ENCODE assay signal across 11 cellular contexts in genomic region chr19:19452241-19453128, GRCh38. TPM values are rescaled to one million over a fixed set of nuclear protein-coding genes. Genes with fewer than 3 reads are reported as not detected.
DNase-seq lines count a peak whose midpoint lies in the region; ATAC-seq, FAIRE-seq and TF ChIP-seq lines count a peak whose summit lies in the region.
"Had no signal": no experiment of that assay in that cellular context is flagged by ENCODE, and none has a peak within 500 bp of the region (broad histone marks: within the 10 kb centered on the region; RNA-seq: fewer than 3 reads in every experiment).

No MANE protein-coding gene starts in this region.

- no peak for DNase-seq in HepG2 (ENCODE audit: low spot score)
- DNase-seq in GM12878 (ENCODE audit: low read depth, low spot score), result no peak
- DNase-seq in mucosa of descending colon, result peak in 2 of 3 donors; percentile 35 to 55
- no peak for DNase-seq in ureter (ENCODE audit: low spot score)
- DNase-seq in AG08396 (ENCODE audit: low spot score), result no peak
- no peak for DNase-seq in iPS-NIHi11 (ENCODE audit: low spot score)
- DNase-seq in NK-92 (lab: John Stamatoyannopoulos, UW; ENCODE audit: unreplicated experiment), result no peak
- DNase-seq: activated CD8-positive, alpha-beta memory T cell treated with anti-CD3 and anti-CD28 coated beads for 24 hours; EL; NCI-H2081 treated with DMSO at 0.1 percent for 48 hours had no signal

- CTCF ChIA-PET in HepG2 (lab: Yijun Ruan, JAX; ENCODE audit: low intra/inter-chr PET ratio, low total read pairs) (no interaction called here), GM12878 (lab: Yijun Ruan, JAX) (no interaction called here)

- WGBS in liver, result 82% methylated on average over 11 of the region's 11 CpGs
- WGBS in HepG2 (ENCODE audit: low lambda C conversion rate), result 94% methylated on average over 7 of the region's 11 CpGs
- WGBS in GM12878 (ENCODE audit: insufficient coverage, insufficient replicate concordance, low lambda C conversion rate, missing lambda C conversion rate), result 95% methylated on average over 11 of the region's 11 CpGs

- no peak overlapping the region for H2AFZ ChIP-seq in HepG2 (ENCODE audit: low read length)
- H2AFZ ChIP-seq in GM12878 (ENCODE audit: control insufficient read depth, low read depth, low read length), result no peak overlapping the region

- intact Hi-C loops in HepG2 (cut with micrococcal nuclease; ENCODE audit: unreplicated experiment) (no loop called here), GM12878 (cut with micrococcal nuclease; ENCODE audit: unreplicated experiment) (no loop called here), mucosa of descending colon (cut with DNase I, micrococcal nuclease) (no loop called here)

- TF ChIP-seq RAD21 in liver (IDR thresholded peaks at IDR 0.05), result no peak
- no peak for TF ChIP-seq RAD21 in HepG2 (CRISPR knock-in tag; IDR thresholded peaks at IDR 0.05)
- no peak for TF ChIP-seq RAD21 in GM12878 (IDR thresholded peaks at IDR 0.05; ENCODE audit: insufficient read depth, low read depth, low read length)

- H3K36me3 ChIP-seq in liver (ENCODE audit: control insufficient read depth in 4 of 4, insufficient read depth in 3 of 4, low read depth in 1 of 4, low read length in 3 of 4) (no peaks in the 10 kb centered on the region), HepG2 (replicated peaks in 1 of 2; ENCODE audit: control insufficient read depth in 1 of 2, insufficient read depth in 2 of 2, low read length in 2 of 2) (peaks cover 1 to 8% of the 10 kb centered on the region in 2 experiments; a peak in 1 of 5 replicates), GM12878 (ENCODE audit: control insufficient read depth in 2 of 2, insufficient read depth in 2 of 2, low read length in 1 of 2) (peaks cover 0 to 16% of the 10 kb centered on the region in 2 experiments; a peak in 3 of 4 replicates), mucosa of descending colon (ENCODE audit: low read depth) (no peaks in the 10 kb centered on the region)

- TF ChIP-seq CTCF in liver (IDR thresholded peaks at IDR 0.05; ENCODE audit: low read depth, low read length, missing input control) (no peak), HepG2 (CRISPR knock-in tag; IDR thresholded peaks at IDR 0.05) (no peak), GM12878 (IDR thresholded peaks at IDR 0.05 in 2 of 3, conservative IDR thresholded peaks at IDR 0.05 in 1 of 3; ENCODE audit: control insufficient read depth in 2 of 3, extremely low read depth in 1 of 3, insufficient read depth in 1 of 3, low read depth in 3 of 3, low read length in 3 of 3) (no peak), mucosa of descending colon (IDR thresholded peaks at IDR 0.05) (no peak)

- H3K79me2 ChIP-seq in HepG2 (ENCODE audit: insufficient read depth, low read length), result peaks cover 78% of the 10 kb centered on the region
- H3K79me2 ChIP-seq in GM12878 (ENCODE audit: control insufficient read depth, insufficient read depth, low read length), result peaks cover 70% of the 10 kb centered on the region

- no peak for TF ChIP-seq POLR2A in HepG2 (IDR thresholded peaks at IDR 0.05; ENCODE audit: insufficient read depth in 1 of 2, low read depth in 2 of 2, low read length in 2 of 2)
- no peak for TF ChIP-seq POLR2A in GM12878 (IDR thresholded peaks at IDR 0.05; ENCODE audit: low read depth, low read length)

- RAD21 ChIA-PET in GM12878 (lab: Charles Lee; ENCODE audit: unreplicated experiment), result interaction anchor here (0.5 kb wide), 1 partner anchor 216 kb away, joined by 3 read pairs; the partner anchor contains the start of gene ZNF101

- TF ChIP-seq EP300 in HepG2 (IDR thresholded peaks at IDR 0.05; ENCODE audit: low read depth in 2 of 2, low read length in 2 of 2) (no peak), HepG2 (CRISPR knock-in tag; IDR thresholded peaks at IDR 0.05; ENCODE audit: borderline replicate concordance) (no peak), GM12878 (IDR thresholded peaks at IDR 0.05; ENCODE audit: borderline replicate concordance in 1 of 2, control insufficient read depth in 1 of 2, low read depth in 2 of 2, low read length in 2 of 2) (no peak)

- SMC1A ChIA-PET in GM12878 (lab: Charles Lee; ENCODE audit: uncharacterized antibody, unreplicated experiment), result interaction anchor here (1.1 to 1.5 kb wide), 2 partner anchors 8 to 18 kb away, joined by 3 to 4 read pairs; no protein-coding TSS in a partner anchor

- peaks cover 4% of the 10 kb centered on the region; the same call in 1 of the 2 replicates for H4K20me1 ChIP-seq in HepG2 (ENCODE audit: insufficient read depth, low read length)
- H4K20me1 ChIP-seq in GM12878 (ENCODE audit: control insufficient read depth, insufficient read depth), result peaks cover 6% of the 10 kb centered on the region

- POLR2A ChIA-PET in HepG2 (lab: Yijun Ruan, JAX) (no interaction called here), GM12878 (lab: Charles Lee) (interaction anchor here (0.7 kb wide), 1 partner anchor 38 kb away, joined by 3 read pairs; no protein-coding TSS in a partner anchor)

- FAIRE-seq in HepG2 (lab: Jason Lieb, UNC) (no peak), GM12878 (lab: Jason Lieb, UNC) (no peak)

- H3K4me1 ChIP-seq in liver (ENCODE audit: control insufficient read depth in 4 of 4, insufficient read depth in 4 of 4, low read length in 3 of 4) (peaks cover 0 to 10% (median under 1%) of the 10 kb centered on the region in 4 donors), HepG2 (ENCODE audit: insufficient read depth, low read length) (0 out of 2 replicates have a peak, but pooled peaks cover 7% of the 10 kb centered on the region), GM12878 (ENCODE audit: control insufficient read depth, insufficient read depth, low read length) (peaks cover 22% of the 10 kb centered on the region), mucosa of descending colon (ENCODE audit: low read depth) (peaks cover 30% of the 10 kb centered on the region)

- H3K9ac ChIP-seq in liver (ENCODE audit: low read depth in 1 of 2, low read length in 2 of 2) (no peak overlapping the region), HepG2 (ENCODE audit: insufficient read depth, low read depth, low read length) (no peak overlapping the region), GM12878 (ENCODE audit: control insufficient read depth, insufficient read depth, low read length) (no peak overlapping the region)

- BruUV-seq in HepG2 (replicated peaks; lab: Mats Ljungman, UMichigan) (no TSS peak), GM12878 (replicated peaks; lab: Mats Ljungman, UMichigan) (no TSS peak)

- in situ Hi-C loops in HepG2 (cut with HindIII; ENCODE audit: extremely low pct_ligation_motif_present, low pct_unique_long_range_greater_than_20kb) (no loop called here), GM12878 (cut with MboI) (no loop called here)

- H3K4me3 ChIP-seq in liver (ENCODE audit: low read depth in 1 of 3, low read length in 3 of 3) (no peak overlapping the region), HepG2 (replicated peaks in 1 of 3; ENCODE audit: insufficient read depth in 1 of 3, low read depth in 2 of 3, low read length in 3 of 3) (no peak overlapping the region), GM12878 (no peak overlapping the region), mucosa of descending colon (no peak overlapping the region)

- ATAC-seq in HepG2 (no peak; the same call in 1 of the 3 replicates), GM12878 (no peak), mucosa of descending colon (peak; percentile 73)

- H3K27me3 ChIP-seq in liver (ENCODE audit: control insufficient read depth in 4 of 4, insufficient read depth in 4 of 4, low read length in 3 of 4), result no peaks in the 10 kb centered on the region
- H3K27me3 ChIP-seq in HepG2 (ENCODE audit: control insufficient read depth in 1 of 2, insufficient read depth in 2 of 2, low read length in 2 of 2), result no peaks in the 10 kb centered on the region
- H3K27me3 ChIP-seq in GM12878 (replicated peaks in 1 of 2; ENCODE audit: control insufficient read depth in 2 of 2, insufficient read depth in 2 of 2, low read length in 1 of 2), result no peaks in the 10 kb centered on the region

- H3K27ac ChIP-seq in liver (ENCODE audit: low read depth in 1 of 2, low read length in 2 of 2), result peak overlapping the region; percentile 21 to 52
- H3K27ac ChIP-seq in HepG2 (ENCODE audit: extremely low read length, insufficient read depth, low read length), result no peak overlapping the region
- H3K27ac ChIP-seq in GM12878 (ENCODE audit: control insufficient read depth, insufficient read depth), result peak overlapping the region; percentile 28; the same call in 1 of the 2 replicates

- no peaks in the 10 kb centered on the region for H3K9me3 ChIP-seq in liver (ENCODE audit: control insufficient read depth in 4 of 4, low read length in 3 of 4)
- no peaks in the 10 kb centered on the region for H3K9me3 ChIP-seq in HepG2 (ENCODE audit: low read length)
- H3K9me3 ChIP-seq in GM12878 (replicated peaks; ENCODE audit: control insufficient read depth, insufficient read depth, low read length), result no peaks in the 10 kb centered on the region
- H3K9me3 ChIP-seq in mucosa of descending colon, result no peaks in the 10 kb centered on the region

- H3K4me2 ChIP-seq in HepG2 (ENCODE audit: low read depth, low read length) (no peak overlapping the region), GM12878 (ENCODE audit: control insufficient read depth, insufficient read depth) (no peak overlapping the region)

RNA-seq across cellular contexts. Expression of gene GATAD2A, which starts 47.0 kb away (rescaled TPM):
- total RNA-seq in liver, result 10 to 100 TPM; 20.2 to 23.7 TPM
- 10 to 100 TPM in 1 of 2 donors, 1 to 10 TPM in 1; 7.1 to 16.1 TPM for polyA plus RNA-seq in liver
- 25.1 and 28.6 TPM in 2 replicates for total RNA-seq in HepG2 (2016; rRNA removed; fragmentation: Illumina TruSeq; extraction: Trizol)
- total RNA-seq in HepG2 (2016; cell fraction: cytosol; rRNA removed; fragmentation: Illumina TruSeq; extraction: Trizol; ENCODE audit: low read depth), result 10.8 and 13.3 TPM in 2 replicates
- 24.5 and 30.0 TPM in 2 replicates for total RNA-seq in HepG2 (2016; cell fraction: insoluble cytoplasmic fraction; rRNA removed; fragmentation: Illumina TruSeq; extraction: Trizol)
- 43.4 and 51.5 TPM in 2 replicates for total RNA-seq in HepG2 (2016; cell fraction: membrane; rRNA removed; fragmentation: Illumina TruSeq; extraction: Trizol)
- 19.5 and 24.3 TPM in 2 replicates for total RNA-seq in HepG2 (2016; cell fraction: nucleus; rRNA removed; fragmentation: Illumina TruSeq; extraction: Trizol)
- 15.1 and 16.8 TPM in 2 replicates for polyA plus RNA-seq in HepG2 (2011; rRNA removed)
- polyA plus RNA-seq in HepG2 (2011; cell fraction: cytosol; rRNA removed), result 10.5 and 13.4 TPM in 2 replicates
- 17.3 and 19.1 TPM in 2 replicates for polyA plus RNA-seq in HepG2 (2011; cell fraction: nucleus; rRNA removed)
- 19.3 and 26.1 TPM in 2 replicates for polyA plus RNA-seq in HepG2 (2012)
- 13.2 and 13.4 TPM in 2 replicates for polyA plus RNA-seq in HepG2 (2016; cell fraction: cytosol; fragmentation: Illumina TruSeq; extraction: Trizol; ENCODE audit: low read depth)
- polyA plus RNA-seq in HepG2 (2016; cell fraction: insoluble cytoplasmic fraction; fragmentation: Illumina TruSeq; extraction: Trizol; ENCODE audit: low read depth), result 38.8 and 59.1 TPM in 2 replicates
- 38.7 and 46.4 TPM in 2 replicates for polyA plus RNA-seq in HepG2 (2016; cell fraction: membrane; fragmentation: Illumina TruSeq; extraction: Trizol; ENCODE audit: low read depth)
- 43.6 and 47.2 TPM in 2 replicates for polyA plus RNA-seq in HepG2 (2016; cell fraction: nucleus; fragmentation: Illumina TruSeq; extraction: Trizol; ENCODE audit: insufficient read depth, low read depth)
- polyA minus RNA-seq in HepG2 (2011; rRNA and poly(A)+ RNA removed; ENCODE audit: low replicate concordance), result 16.0 and 18.2 TPM in 2 replicates
- polyA minus RNA-seq in HepG2 (2011; cell fraction: cytosol; rRNA and poly(A)+ RNA removed), result 24.2 and 24.4 TPM in 2 replicates
- polyA minus RNA-seq in HepG2 (2011; cell fraction: nucleus; rRNA and poly(A)+ RNA removed), result 11.5 and 14.5 TPM in 2 replicates
- total RNA-seq in GM12878 (2013; cell fraction: nucleolus; rRNA removed), result 28.7 and 30.1 TPM in 2 replicates
- total RNA-seq in GM12878 (2014; rRNA removed), result 47.1 and 61.8 TPM in 2 replicates
- 27.4 and 38.4 TPM in 2 replicates for total RNA-seq in GM12878 (2014; rRNA removed; fragmentation: Illumina TruSeq; extraction: Trizol)
- 161 and 173 TPM in 2 replicates for total RNA-seq in GM12878 (2021)
- polyA plus RNA-seq in GM12878 (2011; ENCODE audit: low read depth), result 15.5 TPM
- polyA plus RNA-seq in GM12878 (2011; rRNA removed), result 16.9 and 20.1 TPM in 2 replicates
- polyA plus RNA-seq in GM12878 (2011; cell fraction: cytosol; rRNA removed), result 18.7 and 20.9 TPM in 2 replicates
- polyA plus RNA-seq in GM12878 (2011; cell fraction: nucleus; rRNA removed), result 21.5 and 39.0 TPM in 2 replicates
- 32.1 and 35.4 TPM in 2 replicates for polyA plus RNA-seq in GM12878 (2012)
- polyA plus RNA-seq in GM12878 (2014; fragmentation: Illumina TruSeq; extraction: Trizol), result 8.6 and 28.0 TPM in 2 replicates
- 1 to 10 TPM; 2.6 to 2.7 TPM for polyA plus RNA-seq in GM12878 (2014; fragmentation: Nextera tagmentation; extraction: Ambion mirVana)
- 60.3 and 70.8 TPM in 2 replicates for polyA plus RNA-seq in GM12878 (2014; rRNA removed)
- polyA plus RNA-seq in GM12878 (2016; fragmentation: Nextera tagmentation; extraction: Ambion mirVana), result 10 to 100 TPM; 31.4 to 32.7 TPM
- polyA minus RNA-seq in GM12878 (2011; rRNA and poly(A)+ RNA removed), result 16.8 and 17.2 TPM in 2 replicates
- polyA minus RNA-seq in GM12878 (2011; cell fraction: cytosol; rRNA and poly(A)+ RNA removed), result 29.5 and 34.5 TPM in 2 replicates
- 5.1 and 11.0 TPM in 2 replicates for polyA minus RNA-seq in GM12878 (2011; cell fraction: nucleus; rRNA and poly(A)+ RNA removed)
- 100 to 1,000 TPM in 2 of 3 donors, 10 to 100 TPM in 1; 89.3 to 117 (median 107) TPM for total RNA-seq in mucosa of descending colon
- 92.7 TPM for total RNA-seq in ureter

Comparison
In these comparisons a context has a peak if more than half of its experiments do, and no peak if none do; other contexts are left out.
1. DNase-seq: peak in mucosa of descending colon (2 of 3); none in HepG2 (single experiment), GM12878 (single experiment), ureter (single experiment), AG08396 (single experiment), iPS-NIHi11 (single experiment) and NK-92 (single experiment).